21 cellular contexts compared by ENCODE assay signal in the genomic region with DNA sequence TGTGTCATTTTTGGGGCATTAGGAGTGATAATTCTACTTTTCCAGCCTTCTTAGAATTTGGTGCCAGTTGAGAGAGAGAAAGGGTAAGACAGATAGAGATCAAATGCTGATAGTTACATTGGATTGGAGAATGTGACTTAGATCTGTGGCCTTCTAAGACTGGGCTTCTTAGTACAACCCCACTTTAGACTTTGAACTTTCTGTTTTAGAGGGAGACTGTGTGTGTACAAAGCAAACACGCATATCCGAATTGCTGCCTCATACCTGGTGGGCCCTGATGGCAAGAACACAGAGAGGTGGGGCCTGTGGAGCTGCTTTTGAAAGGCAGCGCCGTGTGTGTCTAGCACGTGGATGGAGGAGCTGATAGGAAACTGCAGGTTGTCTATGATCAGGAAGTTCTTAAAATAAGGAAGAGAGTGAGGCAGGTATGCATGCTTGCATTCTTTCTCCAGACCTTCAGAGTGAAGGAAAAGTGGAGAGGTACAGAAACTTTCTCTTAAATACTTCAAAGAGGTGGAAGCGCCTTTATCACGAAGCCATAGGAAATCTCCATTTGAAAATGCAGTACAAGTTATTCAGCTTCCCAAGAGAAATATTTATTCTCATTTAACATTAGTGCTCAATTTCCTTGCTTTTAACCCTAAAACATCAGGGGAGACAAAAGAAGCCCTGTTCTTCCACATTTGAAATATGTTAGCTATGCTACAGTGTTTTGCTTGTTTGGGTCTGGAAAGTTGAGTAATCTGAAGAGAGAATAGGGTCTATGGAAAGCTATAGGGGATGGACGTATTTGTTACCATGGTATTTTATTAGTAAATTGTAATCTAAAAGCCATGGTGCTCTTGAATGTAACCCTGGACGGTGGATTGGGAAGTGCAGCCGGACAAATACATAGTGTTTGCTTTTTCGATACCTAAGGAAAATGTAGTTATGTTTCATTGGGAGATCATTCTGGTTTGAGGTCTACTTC. TPM values are rescaled to one million over a fixed set of nuclear protein-coding genes. Genes with fewer than 3 reads are reported as not detected.
DNase-seq lines count a peak whose midpoint lies in the region; ATAC-seq and TF ChIP-seq lines count a peak whose summit lies in the region.
"Had no signal": no experiment of that assay in that cellular context is flagged by ENCODE, and none has a peak within 500 bp of the region (broad histone marks: within the 10 kb centered on the region; RNA-seq: fewer than 3 reads in every experiment).

No MANE protein-coding gene starts in this region.

- intact Hi-C loops in lower lobe of right lung (cut with DNase I), result loop anchor here (5.0 kb wide), 1 partner anchor 457 kb away; no protein-coding TSS in a partner anchor
- intact Hi-C loops in activated CD4-positive, alpha-beta T cell treated with anti-CD3 and anti-CD28 coated beads, Interleukin-2, amount 10 ng/mL, durations not matched to agents 24 days and 14 days (cut with micrococcal nuclease), result loop anchor here (5.0 kb wide), 2 partner anchors 212 to 307 kb away; no protein-coding TSS in a partner anchor

- H3K27ac ChIP-seq in lower lobe of right lung, result no peak overlapping the region
- H3K27ac ChIP-seq: C4-2B, sigmoid colon, SJCRH30 had no signal

- no peaks in the 10 kb centered on the region for H3K9me3 ChIP-seq in lower lobe of right lung
- H3K9me3 ChIP-seq: sigmoid colon, SJCRH30 had no signal

- H3K27me3 ChIP-seq in lower lobe of right lung (ENCODE audit: low read depth), result no peaks in the 10 kb centered on the region
- H3K27me3 ChIP-seq: sigmoid colon, SJCRH30 had no signal

- H3K4me3 ChIP-seq in lower lobe of right lung, result no peak overlapping the region
- H3K4me3 ChIP-seq: sigmoid colon, SJCRH30 had no signal

- H3K27me3 Mint-ChIP-seq in activated naive CD8-positive, alpha-beta T cell, result no peaks in the 10 kb centered on the region
- no peaks in the 10 kb centered on the region for H3K27me3 Mint-ChIP-seq in activated naive CD8-positive, alpha-beta T cell treated with anti-CD3 and anti-CD28 coated beads, Interleukin-2, amount 50 U/mL, for 24 hours
- H3K27me3 Mint-ChIP-seq in activated CD4-positive, alpha-beta T cell treated with anti-CD3 and anti-CD28 coated beads, Interleukin-2, amount 10 ng/mL, durations not matched to agents 24 days and 14 days, result no peaks in the 10 kb centered on the region
- H3K27me3 Mint-ChIP-seq: naive B cell had no signal

- peaks cover 33% of the 10 kb centered on the region for H3K4me1 Mint-ChIP-seq in activated naive CD8-positive, alpha-beta T cell (ENCODE audit: low read depth)
- H3K4me1 Mint-ChIP-seq in activated naive CD8-positive, alpha-beta T cell treated with anti-CD3 and anti-CD28 coated beads, Interleukin-2, amount 50 U/mL, for 24 hours, result peaks cover 19% of the 10 kb centered on the region
- peaks cover 11% of the 10 kb centered on the region for H3K4me1 Mint-ChIP-seq in activated CD4-positive, alpha-beta T cell treated with anti-CD3 and anti-CD28 coated beads, Interleukin-2, amount 10 ng/mL, durations not matched to agents 24 days and 14 days

- H3K36me3 Mint-ChIP-seq in activated naive CD8-positive, alpha-beta T cell, result peaks cover 3% of the 10 kb centered on the region
- H3K36me3 Mint-ChIP-seq in activated naive CD8-positive, alpha-beta T cell treated with anti-CD3 and anti-CD28 coated beads, Interleukin-2, amount 50 U/mL, for 24 hours (ENCODE audit: low read depth), result peaks cover 11% of the 10 kb centered on the region
- H3K36me3 Mint-ChIP-seq in activated CD4-positive, alpha-beta T cell treated with anti-CD3 and anti-CD28 coated beads, Interleukin-2, amount 10 ng/mL, durations not matched to agents 24 days and 14 days (ENCODE audit: low read depth), result peaks cover 17% of the 10 kb centered on the region

- H3K9me3 Mint-ChIP-seq in activated naive CD8-positive, alpha-beta T cell (ENCODE audit: low read depth), result no peaks in the 10 kb centered on the region
- H3K9me3 Mint-ChIP-seq in activated naive CD8-positive, alpha-beta T cell treated with anti-CD3 and anti-CD28 coated beads, Interleukin-2, amount 50 U/mL, for 24 hours, result no peaks in the 10 kb centered on the region
- H3K9me3 Mint-ChIP-seq in activated CD4-positive, alpha-beta T cell treated with anti-CD3 and anti-CD28 coated beads, Interleukin-2, amount 10 ng/mL, durations not matched to agents 24 days and 14 days, result no peaks in the 10 kb centered on the region
- H3K9me3 Mint-ChIP-seq: activated naive CD4-positive, alpha-beta T cell treated with anti-CD3 and anti-CD28 coated beads, Interleukin-2, amount 50 U/mL, for 72 hours; activated T-cell treated with anti-CD3 and anti-CD28 coated beads, Interleukin-2, amount 50 U/mL, for 4 hours; endodermal cell; naive B cell had no signal

- ATAC-seq in activated naive CD8-positive, alpha-beta T cell treated with anti-CD3 and anti-CD28 coated beads, Interleukin-2, amount 50 U/mL, for 24 hours, result no peak
- ATAC-seq in lower lobe of right lung, result peak; percentile 72 to 73
- ATAC-seq in HG02763 (IDR thresholded peaks at IDR 0.05; ENCODE audit: unreplicated experiment), result no peak
- ATAC-seq: activated naive CD4-positive, alpha-beta T cell treated with anti-CD3 and anti-CD28 coated beads, Interleukin-2, amount 50 U/mL, for 72 hours; activated T-cell treated with anti-CD3 and anti-CD28 coated beads, Interleukin-2, amount 50 U/mL, for 4 hours had no signal

- no peak overlapping the region for H3K4me3 Mint-ChIP-seq in activated naive CD8-positive, alpha-beta T cell
- no peak overlapping the region for H3K4me3 Mint-ChIP-seq in activated naive CD8-positive, alpha-beta T cell treated with anti-CD3 and anti-CD28 coated beads, Interleukin-2, amount 50 U/mL, for 24 hours
- no peak overlapping the region for H3K4me3 Mint-ChIP-seq in activated CD4-positive, alpha-beta T cell treated with anti-CD3 and anti-CD28 coated beads, Interleukin-2, amount 10 ng/mL, durations not matched to agents 24 days and 14 days
- H3K4me3 Mint-ChIP-seq: activated T-cell treated with anti-CD3 and anti-CD28 coated beads, Interleukin-2, amount 50 U/mL, for 4 hours; endodermal cell had no signal

- DNase-seq in activated naive CD8-positive, alpha-beta T cell treated with anti-CD3 and anti-CD28 coated beads, Interleukin-2, amount 50 U/mL, for 24 hours, result no peak
- DNase-seq in astrocyte of the hippocampus (ENCODE audit: low read depth, low spot score) (peak; percentile 12), lower lobe of right lung (no peak), AG08395 (ENCODE audit: low spot score) (no peak), AML-193 (lab: John Stamatoyannopoulos, UW) (no peak)
- DNase-seq in activated CD4-positive, alpha-beta T cell treated with anti-CD3 and anti-CD28 coated beads, Interleukin-2, amount 10 ng/mL, durations not matched to agents 24 days and 14 days, result no peak
- DNase-seq: activated CD4-positive, CD25-positive, alpha-beta regulatory T cell; activated T-cell treated with anti-CD3 and anti-CD28 coated beads, Interleukin-2, amount 50 U/mL, for 4 hours; DND-41; endodermal cell; naive B cell; NCI-H2107; NCI-H526 treated with DMSO at 0.1 percent for 48 hours; sigmoid colon; SJCRH30; stimulated activated naive CD4-positive, alpha-beta T cell; T-helper 9 cell had no signal

- H3K27ac Mint-ChIP-seq in activated naive CD8-positive, alpha-beta T cell, result peak overlapping the region; percentile 55
- no peak overlapping the region for H3K27ac Mint-ChIP-seq in activated naive CD8-positive, alpha-beta T cell treated with anti-CD3 and anti-CD28 coated beads, Interleukin-2, amount 50 U/mL, for 24 hours
- no peak overlapping the region for H3K27ac Mint-ChIP-seq in activated CD4-positive, alpha-beta T cell treated with anti-CD3 and anti-CD28 coated beads, Interleukin-2, amount 10 ng/mL, durations not matched to agents 24 days and 14 days

- no peak for TF ChIP-seq CTCF in lower lobe of right lung (IDR thresholded peaks at IDR 0.05)

- peaks cover 19% of the 10 kb centered on the region for H3K36me3 ChIP-seq in lower lobe of right lung

- peaks cover 26% of the 10 kb centered on the region for H3K4me1 ChIP-seq in lower lobe of right lung
- H3K4me1 ChIP-seq: SJCRH30 had no signal

RNA-seq across cellular contexts. Expression of a gene that starts 13.7 kb away (rescaled TPM):
- total RNA-seq in lower lobe of right lung, result 39.1 TPM
- total RNA-seq in activated CD4-positive, alpha-beta T cell treated with anti-CD3 and anti-CD28 coated beads, Interleukin-2, amount 10 ng/mL, durations not matched to agents 24 days and 14 days, result 31.0 and 35.7 TPM in 2 replicates

RNA-seq across cellular contexts. Expression of a gene that starts 13.9 kb away (rescaled TPM):
- 36.7 TPM for total RNA-seq in lower lobe of right lung
- total RNA-seq in activated CD4-positive, alpha-beta T cell treated with anti-CD3 and anti-CD28 coated beads, Interleukin-2, amount 10 ng/mL, durations not matched to agents 24 days and 14 days, result 26.8 and 29.6 TPM in 2 replicates

Comparison
In these comparisons a context has a peak if more than half of its experiments do, and no peak if none do; other contexts are left out.
1. ATAC-seq: peak in lower lobe of right lung (2 of 2); none in activated naive CD8-positive, alpha-beta T cell treated with anti-CD3 and anti-CD28 coated beads, Interleukin-2, amount 50 U/mL, for 24 hours (single experiment) and HG02763 (single experiment).